ENCODE assay signal across 15 cellular contexts in genomic region chr3:188720636-188721035, GRCh38.
DNase-seq lines count a peak whose midpoint lies in the region; ATAC-seq and TF ChIP-seq lines count a peak whose summit lies in the region.
"Had no signal": no experiment of that assay in that cellular context is flagged by ENCODE, and none has a peak within 500 bp of the region (broad histone marks: within the 10 kb centered on the region; RNA-seq: fewer than 3 reads in every experiment).

No MANE protein-coding gene starts in this region.

- TF ChIP-seq CTCF in foreskin keratinocyte (conservative IDR thresholded peaks at IDR 0.05) (no peak), OCI-LY7 (conservative IDR thresholded peaks at IDR 0.05; ENCODE audit: low read length) (no peak)

- DNase-seq in GM03348 (ENCODE audit: low spot score) = peak; percentile 39
- peak; percentile 10 to 40 for DNase-seq in foreskin keratinocyte
- no peak for DNase-seq in NCI-H1417 (lab: John Stamatoyannopoulos, UW)
- no peak for DNase-seq in ecto neural progenitor cell (ENCODE audit: low spot score)
- no peak for DNase-seq in OCI-LY7 (ENCODE audit: low spot score)
- DNase-seq: activated CD4-positive, alpha-beta memory T cell treated with anti-CD3 and anti-CD28 coated beads, Interleukin-2, amount 10 ng/mL, durations not matched to agents 7 days and 5 days; activated naive CD4-positive, alpha-beta T cell treated with anti-CD3 and anti-CD28 coated beads, Interleukin-2, amount 10 ng/mL, durations not matched to agents 7 days and 5 days; NCI-H526; stimulated activated CD4-positive, alpha-beta T cell treated with anti-CD3 and anti-CD28 coated beads, Interleukin-2, amount 100 ng/mL, for 48 hours; T-helper 9 cell had no signal

- POLR2A ChIA-PET in OCI-LY7 (lab: Charles Lee) = interaction anchor here (1.0 kb wide), 1 partner anchor 9 kb away, joined by 3 read pairs; no protein-coding TSS in a partner anchor

- no peak overlapping the region for H3K27ac Mint-ChIP-seq in activated T-helper 17 cell treated with anti-CD3 and anti-CD28 coated beads, Interleukin-2, amount 50 U/mL, for 72 hours
- H3K27ac Mint-ChIP-seq: activated CD4-positive, alpha-beta memory T cell treated with anti-CD3 and anti-CD28 coated beads, Interleukin-2, amount 10 ng/mL, durations not matched to agents 7 days and 5 days; activated naive CD4-positive, alpha-beta T cell treated with anti-CD3 and anti-CD28 coated beads, Interleukin-2, amount 10 ng/mL, durations not matched to agents 7 days and 5 days had no signal

- H3K27ac ChIP-seq in ACC112 (ENCODE audit: low read depth, low read length) (peak overlapping the region; percentile 15; the same call in 1 of the 2 replicates), foreskin keratinocyte (no peak overlapping the region), OCI-LY7 (ENCODE audit: low read depth, low read length, poor library complexity, severe bottlenecking) (no peak overlapping the region)
- H3K27ac ChIP-seq: BLaER1 had no signal

- no peak overlapping the region for H3K4me2 ChIP-seq in OCI-LY7 (ENCODE audit: low read length)
- H3K4me2 ChIP-seq: BLaER1 had no signal

- peaks cover 29% of the 10 kb centered on the region for H3K4me1 Mint-ChIP-seq in activated T-helper 17 cell treated with anti-CD3 and anti-CD28 coated beads, Interleukin-2, amount 50 U/mL, for 72 hours

- H3K9me3 ChIP-seq in OCI-LY7 (ENCODE audit: low read length) = no peaks in the 10 kb centered on the region
- H3K9me3 ChIP-seq: BLaER1 had no signal

- no peaks in the 10 kb centered on the region for H3K9me2 ChIP-seq in OCI-LY7 (ENCODE audit: insufficient read depth, low read length)

- no peak overlapping the region for H3K4me3 Mint-ChIP-seq in activated T-helper 17 cell treated with anti-CD3 and anti-CD28 coated beads, Interleukin-2, amount 50 U/mL, for 72 hours
- H3K4me3 Mint-ChIP-seq: activated CD4-positive, alpha-beta memory T cell treated with anti-CD3 and anti-CD28 coated beads, Interleukin-2, amount 10 ng/mL, durations not matched to agents 7 days and 5 days; activated naive CD4-positive, alpha-beta T cell treated with anti-CD3 and anti-CD28 coated beads, Interleukin-2, amount 10 ng/mL, durations not matched to agents 7 days and 5 days had no signal

- H3K4me1 ChIP-seq in ACC112 (ENCODE audit: control insufficient read depth, insufficient read depth, low read length, unreplicated experiment) (peaks cover 15% of the 10 kb centered on the region), foreskin keratinocyte (peaks cover 10% of the 10 kb centered on the region), OCI-LY7 (ENCODE audit: insufficient read depth, low read length, poor library complexity, severe bottlenecking) (no peaks in the 10 kb centered on the region)
- H3K4me1 ChIP-seq: BLaER1 had no signal

- no peaks in the 10 kb centered on the region for H3K9me3 Mint-ChIP-seq in activated T-helper 17 cell treated with anti-CD3 and anti-CD28 coated beads, Interleukin-2, amount 50 U/mL, for 72 hours
- H3K9me3 Mint-ChIP-seq: activated CD4-positive, alpha-beta memory T cell treated with anti-CD3 and anti-CD28 coated beads, Interleukin-2, amount 10 ng/mL, durations not matched to agents 7 days and 5 days; activated naive CD4-positive, alpha-beta T cell treated with anti-CD3 and anti-CD28 coated beads, Interleukin-2, amount 10 ng/mL, durations not matched to agents 7 days and 5 days had no signal

- no peaks in the 10 kb centered on the region for H3K27me3 ChIP-seq in ACC112 (ENCODE audit: insufficient read depth, low read length)
- H3K27me3 ChIP-seq in foreskin keratinocyte = no peaks in the 10 kb centered on the region
- H3K27me3 ChIP-seq: BLaER1 had no signal

- peaks cover 6% of the 10 kb centered on the region for H3K36me3 Mint-ChIP-seq in activated T-helper 17 cell treated with anti-CD3 and anti-CD28 coated beads, Interleukin-2, amount 50 U/mL, for 72 hours (ENCODE audit: low read depth)

- no TSS peak for BruUV-seq in OCI-LY7 (replicated peaks; lab: Mats Ljungman, UMichigan)

- H3K4me3 ChIP-seq in ACC112 (ENCODE audit: low read depth, low read length) (no peak overlapping the region), OCI-LY7 (ENCODE audit: low read depth, low read length, poor library complexity, severe bottlenecking) (no peak overlapping the region)
- H3K4me3 ChIP-seq: BLaER1, lung had no signal

- no peak overlapping the region for H2AFZ ChIP-seq in ACC112 (ENCODE audit: low read length, unreplicated experiment)
- no peak overlapping the region for H2AFZ ChIP-seq in OCI-LY7 (ENCODE audit: low read length)

- ATAC-seq in activated T-helper 17 cell treated with anti-CD3 and anti-CD28 coated beads, Interleukin-2, amount 50 U/mL, for 72 hours (replicated peaks) = peak; percentile 77
- ATAC-seq in foreskin keratinocyte = peak; percentile 74
- no peak for ATAC-seq in HG03439 (IDR thresholded peaks at IDR 0.05; ENCODE audit: unreplicated experiment)

- H3K36me3 ChIP-seq in ACC112 (ENCODE audit: insufficient read depth, low read length) = no peaks in the 10 kb centered on the region
- no peaks in the 10 kb centered on the region; the same call in 1 of the 2 replicates for H3K36me3 ChIP-seq in OCI-LY7 (ENCODE audit: insufficient read depth, low read length)
- H3K36me3 ChIP-seq: BLaER1 had no signal

- CTCF ChIA-PET in OCI-LY7 (lab: Charles Lee; ENCODE audit: unreplicated experiment) = no interaction called here

- intact Hi-C loops in OCI-LY7 (cut with micrococcal nuclease; ENCODE audit: unreplicated experiment) = no loop called here

- H4K20me1 ChIP-seq in OCI-LY7 (ENCODE audit: insufficient read depth, low read length) = no peaks in the 10 kb centered on the region
- H4K20me1 ChIP-seq: BLaER1 had no signal

- H3K27me3 Mint-ChIP-seq in activated T-helper 17 cell treated with anti-CD3 and anti-CD28 coated beads, Interleukin-2, amount 50 U/mL, for 72 hours = no peaks in the 10 kb centered on the region
- H3K27me3 Mint-ChIP-seq: activated naive CD4-positive, alpha-beta T cell treated with anti-CD3 and anti-CD28 coated beads, Interleukin-2, amount 10 ng/mL, durations not matched to agents 7 days and 5 days had no signal

- H3K79me2 ChIP-seq in ACC112 (ENCODE audit: control insufficient read depth, insufficient read depth, low read length, unreplicated experiment) = no peaks in the 10 kb centered on the region
- H3K79me2 ChIP-seq in OCI-LY7 (ENCODE audit: insufficient read depth, low read depth, low read length) = no peaks in the 10 kb centered on the region

Comparison
In these comparisons a context has a peak if more than half of its experiments do, and no peak if none do; other contexts are left out.
1. DNase-seq: peak in GM03348 (single experiment) and foreskin keratinocyte (2 of 2); none in NCI-H1417 (0 of 3), ecto neural progenitor cell (single experiment) and OCI-LY7 (single experiment).